In genomic region chr9:134637241-134637640, GRCh38 we compare ENCODE assay signal across 18 cellular contexts. TPM values are rescaled to one million over a fixed set of nuclear protein-coding genes. Genes with fewer than 3 reads are reported as not detected.
DNase-seq lines count a peak whose midpoint lies in the region; ATAC-seq, FAIRE-seq and TF ChIP-seq lines count a peak whose summit lies in the region.
"Had no signal": no experiment of that assay in that cellular context is flagged by ENCODE, and none has a peak within 500 bp of the region (broad histone marks: within the 10 kb centered on the region; RNA-seq: fewer than 3 reads in every experiment).

No MANE protein-coding gene starts in this region.

- H3K27me3 Mint-ChIP-seq in astrocyte (ENCODE audit: low read depth, unreplicated experiment), result peaks cover 7% of the 10 kb centered on the region
- peaks cover 14% of the 10 kb centered on the region for H3K27me3 Mint-ChIP-seq in type B pancreatic cell
- H3K27me3 Mint-ChIP-seq in progenitor cell of endocrine pancreas, result peaks cover 30% of the 10 kb centered on the region

- no peak for TF ChIP-seq CTCF in astrocyte (IDR thresholded peaks at IDR 0.05; ENCODE audit: insufficient read depth, low read depth, low read length)
- TF ChIP-seq CTCF in lower lobe of right lung (IDR thresholded peaks at IDR 0.05), result no peak
- no peak for TF ChIP-seq CTCF in type B pancreatic cell (conservative IDR thresholded peaks at IDR 0.05)
- no peak for TF ChIP-seq CTCF in progenitor cell of endocrine pancreas (IDR thresholded peaks at IDR 0.05; ENCODE audit: unreplicated experiment)
- no peak for TF ChIP-seq CTCF in colonic mucosa (IDR thresholded peaks at IDR 0.05)

- peaks cover 1% of the 10 kb centered on the region for H3K9me3 Mint-ChIP-seq in astrocyte (ENCODE audit: unreplicated experiment)
- H3K9me3 Mint-ChIP-seq in type B pancreatic cell, result no peaks in the 10 kb centered on the region
- no peaks in the 10 kb centered on the region for H3K9me3 Mint-ChIP-seq in progenitor cell of endocrine pancreas (ENCODE audit: low read depth)
- H3K9me3 Mint-ChIP-seq: CD4-positive, alpha-beta T cell; IgD-negative memory B cell had no signal

- H3K27ac Mint-ChIP-seq in astrocyte (ENCODE audit: unreplicated experiment), result no peak overlapping the region
- no peak overlapping the region for H3K27ac Mint-ChIP-seq in type B pancreatic cell
- H3K27ac Mint-ChIP-seq in progenitor cell of endocrine pancreas, result no peak overlapping the region
- H3K27ac Mint-ChIP-seq: CD4-positive, alpha-beta T cell; IgD-negative memory B cell had no signal

- H3K36me3 ChIP-seq in astrocyte (ENCODE audit: insufficient read depth, low read length), result no peaks in the 10 kb centered on the region
- H3K36me3 ChIP-seq in lower lobe of right lung, result no peaks in the 10 kb centered on the region
- no peaks in the 10 kb centered on the region for H3K36me3 ChIP-seq in colonic mucosa
- H3K36me3 ChIP-seq: ascending aorta had no signal

- DNase-seq in NCI-H1092 treated with DMSO at 0.1 percent for 48 hours (lab: John Stamatoyannopoulos, UW) (peak; percentile 5), NCI-H1092 (lab: John Stamatoyannopoulos, UW) (no peak), astrocyte (ENCODE audit: low read depth) (peak; percentile 52), lower lobe of right lung (peak; percentile 41), type B pancreatic cell (ENCODE audit: extremely low spot score, unreplicated experiment) (no peak), ecto neural progenitor cell (ENCODE audit: low spot score) (no peak), progenitor cell of endocrine pancreas (ENCODE audit: low spot score, unreplicated experiment) (no peak), colonic mucosa (no peak)
- DNase-seq: activated gamma-delta T cell; CD4-positive, alpha-beta T cell; DND-41; SIG-M5; T-helper 2 cell had no signal

- H3K27ac ChIP-seq in astrocyte (ENCODE audit: low read depth, low read length), result no peak overlapping the region
- no peak overlapping the region for H3K27ac ChIP-seq in lower lobe of right lung
- H3K27ac ChIP-seq in colonic mucosa, result no peak overlapping the region
- H3K27ac ChIP-seq: 22Rv1, ascending aorta, psoas muscle had no signal

- intact Hi-C loops in lower lobe of right lung (cut with DNase I) (no loop called here), colonic mucosa (cut with DNase I) (no loop called here)

- H3K4me3 ChIP-seq in astrocyte (ENCODE audit: insufficient read depth, low read depth, low read length) (no peak overlapping the region), lower lobe of right lung (no peak overlapping the region), colonic mucosa (no peak overlapping the region)
- H3K4me3 ChIP-seq: ascending aorta, psoas muscle had no signal

- no peak for ATAC-seq in lower lobe of right lung
- ATAC-seq: esophagus mucosa, psoas muscle had no signal

- H3K4me3 Mint-ChIP-seq in astrocyte (ENCODE audit: unreplicated experiment) (peak overlapping the region; percentile 67), type B pancreatic cell (peak overlapping the region; percentile 5), progenitor cell of endocrine pancreas (ENCODE audit: low read depth) (no peak overlapping the region)
- H3K4me3 Mint-ChIP-seq: CD4-positive, alpha-beta T cell; IgD-negative memory B cell had no signal

- H3K36me3 Mint-ChIP-seq in astrocyte (ENCODE audit: low read depth, unreplicated experiment) (peaks cover 4% of the 10 kb centered on the region), type B pancreatic cell (no peaks in the 10 kb centered on the region), progenitor cell of endocrine pancreas (ENCODE audit: insufficient read depth) (no peaks in the 10 kb centered on the region)
- H3K36me3 Mint-ChIP-seq: IgD-negative memory B cell had no signal

- peaks cover 7% of the 10 kb centered on the region for H3K79me2 ChIP-seq in astrocyte (ENCODE audit: insufficient read depth, low read length)

- H3K4me1 Mint-ChIP-seq in astrocyte (ENCODE audit: low read depth, unreplicated experiment) (peaks cover 14% of the 10 kb centered on the region), type B pancreatic cell (ENCODE audit: unreplicated experiment) (peaks cover 20% of the 10 kb centered on the region), progenitor cell of endocrine pancreas (ENCODE audit: low read depth) (no peaks in the 10 kb centered on the region)

- H3K9me3 ChIP-seq in astrocyte (ENCODE audit: insufficient read depth, low read depth, low read length) (no peaks in the 10 kb centered on the region), lower lobe of right lung (no peaks in the 10 kb centered on the region), colonic mucosa (no peaks in the 10 kb centered on the region)
- H3K9me3 ChIP-seq: ascending aorta, psoas muscle had no signal

- peaks cover 16% of the 10 kb centered on the region for H3K4me1 ChIP-seq in astrocyte (ENCODE audit: insufficient read depth, low read length)
- peaks cover 8% of the 10 kb centered on the region for H3K4me1 ChIP-seq in lower lobe of right lung
- no peaks in the 10 kb centered on the region for H3K4me1 ChIP-seq in colonic mucosa
- H3K4me1 ChIP-seq: psoas muscle had no signal

- FAIRE-seq in astrocyte (lab: Jason Lieb, UNC), result no peak

- H3K27me3 ChIP-seq in astrocyte (ENCODE audit: insufficient read depth, low read length) (no peaks in the 10 kb centered on the region), lower lobe of right lung (ENCODE audit: low read depth) (peaks cover 8% of the 10 kb centered on the region), colonic mucosa (peaks cover 11% of the 10 kb centered on the region)
- H3K27me3 ChIP-seq: ascending aorta had no signal

- H3K9ac ChIP-seq in astrocyte (ENCODE audit: low read length) (no peak overlapping the region), colonic mucosa (ENCODE audit: low read depth in 2 of 2, low read length in 2 of 2) (no peak overlapping the region)

- H4K20me1 ChIP-seq in astrocyte (ENCODE audit: insufficient read depth, low read length), result no peaks in the 10 kb centered on the region

- peak overlapping the region; percentile 13 for H3K4me2 ChIP-seq in astrocyte (ENCODE audit: low read length)

- H2AFZ ChIP-seq in astrocyte (ENCODE audit: low read depth, low read length), result peak overlapping the region; percentile 9

RNA-seq across cellular contexts. Expression of gene COL5A1, which starts 4.4 kb away (rescaled TPM):
- 1,055 and 1,568 TPM in 2 replicates for total RNA-seq in astrocyte
- 29.0 TPM for total RNA-seq in lower lobe of right lung
- total RNA-seq in type B pancreatic cell (ENCODE audit: low replicate concordance), result 16.1 and 112 TPM in 2 replicates
- 19.8 and 21.5 TPM in 2 replicates for total RNA-seq in progenitor cell of endocrine pancreas
- total RNA-seq in colonic mucosa, result 10 to 100 TPM; 10.9 to 21.7 TPM

Comparison
In these comparisons a context has a peak if more than half of its experiments do, and no peak if none do; other contexts are left out.
1. DNase-seq: peak in NCI-H1092 treated with DMSO at 0.1 percent for 48 hours (single experiment), astrocyte (single experiment) and lower lobe of right lung (single experiment); none in NCI-H1092 (single experiment), type B pancreatic cell (single experiment), ecto neural progenitor cell (single experiment), progenitor cell of endocrine pancreas (single experiment) and colonic mucosa (single experiment).